Comparison of ENCODE assay signal across 1 cellular context in genomic region chr3:18438586-18438985, GRCh38.
TF ChIP-seq lines count a peak whose summit lies in the region.

No MANE protein-coding gene starts in this region.

TF ChIP-seq in WTC11, 78 proteins besides CTCF, POLR2A, EP300 and RAD21 (continued from another document):
- TF ChIP-seq PREB (CRISPR knock-in tag; IDR thresholded peaks at IDR 0.05; ENCODE audit: borderline replicate concordance) (no peak), GTF2I (CRISPR knock-in tag; conservative IDR thresholded peaks at IDR 0.05) (no peak), USF2 (CRISPR knock-in tag; IDR thresholded peaks at IDR 0.05) (no peak)
